16 cellular contexts compared by ENCODE assay signal in genomic region chr6:166595061-166595780, GRCh38. TPM values are rescaled to one million over a fixed set of nuclear protein-coding genes. Genes with fewer than 3 reads are reported as not detected.
DNase-seq lines count a peak whose midpoint lies in the region; ATAC-seq and TF ChIP-seq lines count a peak whose summit lies in the region.
"Had no signal": no experiment of that assay in that cellular context is flagged by ENCODE, and none has a peak within 500 bp of the region (broad histone marks: within the 10 kb centered on the region; RNA-seq: fewer than 3 reads in every experiment).

No MANE protein-coding gene starts in this region.

- TF ChIP-seq POLR2A in uterus (IDR thresholded peaks at IDR 0.05) = no peak

- TF ChIP-seq CTCF in left ventricle myocardium inferior (IDR thresholded peaks at IDR 0.05; ENCODE audit: borderline replicate concordance) (no peak), mammary epithelial cell (conservative IDR thresholded peaks at IDR 0.05 in 1 of 2, IDR thresholded peaks at IDR 0.05 in 1 of 2; ENCODE audit: extremely low read depth in 1 of 2, insufficient read depth in 1 of 2, low read depth in 1 of 2, low read length in 2 of 2) (no peak), hepatocyte (IDR thresholded peaks at IDR 0.05; ENCODE audit: poor library complexity) (no peak), uterus (IDR thresholded peaks at IDR 0.05) (no peak), OCI-LY7 (conservative IDR thresholded peaks at IDR 0.05; ENCODE audit: low read length) (no peak)

- in situ Hi-C loops in mammary epithelial cell (cut with MboI; ENCODE audit: low sequenced_read_pairs in 2 of 2) = no loop called here

- no peaks in the 10 kb centered on the region for H3K9me3 Mint-ChIP-seq in activated CD4-positive, alpha-beta memory T cell treated with anti-CD3 and anti-CD28 coated beads for 36 hours
- H3K9me3 Mint-ChIP-seq: activated T-helper 17 cell treated with anti-CD3 and anti-CD28 coated beads, Interleukin-2, amount 50 U/mL, for 72 hours had no signal

- H3K36me3 Mint-ChIP-seq in activated CD4-positive, alpha-beta memory T cell treated with anti-CD3 and anti-CD28 coated beads for 36 hours = no peaks in the 10 kb centered on the region

- intact Hi-C loops in left ventricle myocardium inferior (cut with micrococcal nuclease) (no loop called here), left cardiac atrium (cut with DNase I) (no loop called here), mammary epithelial cell (cut with micrococcal nuclease) (no loop called here), uterus (cut with DNase I; ENCODE audit: low total_unique reads) (no loop called here), OCI-LY7 (cut with micrococcal nuclease; ENCODE audit: unreplicated experiment) (no loop called here)
- intact Hi-C loops in activated CD4-positive, alpha-beta memory T cell treated with anti-CD3 and anti-CD28 coated beads for 36 hours (cut with micrococcal nuclease) = no loop called here

- H3K4me3 ChIP-seq in left ventricle myocardium inferior (no peak overlapping the region), mammary epithelial cell (replicated peaks in 1 of 3; ENCODE audit: insufficient read depth in 1 of 3, low read depth in 2 of 3, low read length in 3 of 3) (no peak overlapping the region), hepatocyte (no peak overlapping the region), uterus (no peak overlapping the region), OCI-LY7 (ENCODE audit: low read depth, low read length, poor library complexity, severe bottlenecking) (no peak overlapping the region)

- CTCF ChIA-PET in mammary epithelial cell (lab: Charles Lee; ENCODE audit: low non-redundant PET) (no interaction called here), OCI-LY7 (lab: Charles Lee; ENCODE audit: unreplicated experiment) (no interaction called here)
- CTCF ChIA-PET in activated CD4-positive, alpha-beta memory T cell treated with anti-CD3 and anti-CD28 coated beads for 36 hours (lab: Charles Lee) = no interaction called here

- 98% methylated on average over 13 of the region's 13 CpGs for WGBS in mammary epithelial cell (ENCODE audit: low coverage, missing lambda C conversion rate)
- WGBS in hepatocyte (ENCODE audit: low lambda C conversion rate, missing lambda C conversion rate) = 84% methylated on average over 13 of the region's 13 CpGs

- DNase-seq in left ventricle myocardium inferior (no peak), left cardiac atrium (no peak), mammary epithelial cell (peak; percentile 22), hepatocyte (ENCODE audit: low spot score) (no peak), uterus (peak in 1 of 2 donors; percentile 37), OCI-LY7 (ENCODE audit: low spot score) (no peak)
- no peak for DNase-seq in activated CD4-positive, alpha-beta memory T cell treated with anti-CD3 and anti-CD28 coated beads for 36 hours
- DNase-seq: central memory CD4-positive, alpha-beta T cell; DMS53; foreskin melanocyte; NCI-H187; stimulated activated CD8-positive, alpha-beta memory T cell treated with anti-CD3 and anti-CD28 coated beads, Interleukin-4, amount 100 ng/mL, for 48 hours had no signal

- H4K20me1 ChIP-seq in mammary epithelial cell (ENCODE audit: insufficient read depth, low read length) = no peaks in the 10 kb centered on the region
- H4K20me1 ChIP-seq in hepatocyte (ENCODE audit: insufficient read depth, poor library complexity, severe bottlenecking) = no peaks in the 10 kb centered on the region
- H4K20me1 ChIP-seq in OCI-LY7 (ENCODE audit: insufficient read depth, low read length) = no peaks in the 10 kb centered on the region

- H3K4me3 Mint-ChIP-seq in activated CD4-positive, alpha-beta memory T cell treated with anti-CD3 and anti-CD28 coated beads for 36 hours = no peak overlapping the region
- H3K4me3 Mint-ChIP-seq: activated T-helper 17 cell treated with anti-CD3 and anti-CD28 coated beads, Interleukin-2, amount 50 U/mL, for 72 hours had no signal

- H3K27ac ChIP-seq in left ventricle myocardium inferior (replicated peaks) (peak overlapping the region; percentile 28), mammary epithelial cell (ENCODE audit: insufficient read depth, low read depth, low read length) (no peak overlapping the region), hepatocyte (peak overlapping the region; percentile 70), uterus (peak overlapping the region; percentile 75 to 87), OCI-LY7 (ENCODE audit: low read depth, low read length, poor library complexity, severe bottlenecking) (no peak overlapping the region)

- no TSS peak for BruUV-seq in mammary epithelial cell (replicated peaks; lab: Mats Ljungman, UMichigan)
- BruUV-seq in OCI-LY7 (replicated peaks; lab: Mats Ljungman, UMichigan) = no TSS peak

- peaks cover 61% of the 10 kb centered on the region for H3K4me1 ChIP-seq in left ventricle myocardium inferior
- H3K4me1 ChIP-seq in mammary epithelial cell (ENCODE audit: insufficient read depth, low read length) = no peaks in the 10 kb centered on the region
- H3K4me1 ChIP-seq in hepatocyte (ENCODE audit: insufficient read depth) = no peaks in the 10 kb centered on the region
- H3K4me1 ChIP-seq in uterus = peaks cover 0 to 6% of the 10 kb centered on the region in 2 donors
- H3K4me1 ChIP-seq in OCI-LY7 (ENCODE audit: insufficient read depth, low read length, poor library complexity, severe bottlenecking) = no peaks in the 10 kb centered on the region

- H2AFZ ChIP-seq in mammary epithelial cell (ENCODE audit: low read depth, low read length) (no peak overlapping the region), hepatocyte (no peak overlapping the region), OCI-LY7 (ENCODE audit: low read length) (no peak overlapping the region)

- H3K9me3 ChIP-seq in left ventricle myocardium inferior (replicated peaks) (no peaks in the 10 kb centered on the region), mammary epithelial cell (replicated peaks; ENCODE audit: insufficient read depth, low read length) (no peaks in the 10 kb centered on the region), hepatocyte (ENCODE audit: low read depth) (no peaks in the 10 kb centered on the region), uterus (no peaks in the 10 kb centered on the region), OCI-LY7 (ENCODE audit: low read length) (no peaks in the 10 kb centered on the region)

- no peaks in the 10 kb centered on the region for H3K27me3 Mint-ChIP-seq in activated CD4-positive, alpha-beta memory T cell treated with anti-CD3 and anti-CD28 coated beads for 36 hours
- H3K27me3 Mint-ChIP-seq: activated T-helper 17 cell treated with anti-CD3 and anti-CD28 coated beads, Interleukin-2, amount 50 U/mL, for 72 hours had no signal

- dilution Hi-C loops in mammary epithelial cell (cut with HindIII; ENCODE audit: low sequenced_read_pairs) = no loop called here

- POLR2A ChIA-PET in activated CD4-positive, alpha-beta memory T cell treated with anti-CD3 and anti-CD28 coated beads for 36 hours (lab: Charles Lee) = no interaction called here
- POLR2A ChIA-PET in OCI-LY7 (lab: Charles Lee) = interaction anchor here (0.6 kb wide), 1 partner anchor 20 kb away, joined by 3 read pairs; no protein-coding TSS in a partner anchor

- H3K36me3 ChIP-seq in left ventricle myocardium inferior (no peaks in the 10 kb centered on the region), mammary epithelial cell (ENCODE audit: insufficient read depth, low read length) (no peaks in the 10 kb centered on the region), hepatocyte (replicated peaks; ENCODE audit: insufficient read depth, low read depth) (no peaks in the 10 kb centered on the region), uterus (no peaks in the 10 kb centered on the region), OCI-LY7 (ENCODE audit: insufficient read depth, low read length) (no peaks in the 10 kb centered on the region)

- no peak overlapping the region for H3K4me2 ChIP-seq in mammary epithelial cell (ENCODE audit: insufficient read depth, low read depth, low read length)
- no peak overlapping the region for H3K4me2 ChIP-seq in hepatocyte
- no peak overlapping the region for H3K4me2 ChIP-seq in OCI-LY7 (ENCODE audit: low read length)

- no peak overlapping the region for H3K9ac ChIP-seq in mammary epithelial cell (ENCODE audit: insufficient read depth, low read length)

- H3K27me3 ChIP-seq in left ventricle myocardium inferior (ENCODE audit: low read depth) (no peaks in the 10 kb centered on the region), mammary epithelial cell (ENCODE audit: insufficient read depth, low read length) (no peaks in the 10 kb centered on the region), hepatocyte (no peaks in the 10 kb centered on the region), uterus (no peaks in the 10 kb centered on the region)

- H3K9me2 ChIP-seq in hepatocyte (replicated peaks; ENCODE audit: insufficient read depth) = no peaks in the 10 kb centered on the region
- H3K9me2 ChIP-seq in OCI-LY7 (ENCODE audit: insufficient read depth, low read length) = no peaks in the 10 kb centered on the region

- no peaks in the 10 kb centered on the region for H3K4me1 Mint-ChIP-seq in activated CD4-positive, alpha-beta memory T cell treated with anti-CD3 and anti-CD28 coated beads for 36 hours (ENCODE audit: low read depth)

- peaks cover 27% of the 10 kb centered on the region for H3K79me2 ChIP-seq in mammary epithelial cell (ENCODE audit: insufficient read depth, low read length)
- H3K79me2 ChIP-seq in hepatocyte = peaks cover 68% of the 10 kb centered on the region
- no peaks in the 10 kb centered on the region for H3K79me2 ChIP-seq in OCI-LY7 (ENCODE audit: insufficient read depth, low read depth, low read length)

- no peak overlapping the region for H3K27ac Mint-ChIP-seq in activated CD4-positive, alpha-beta memory T cell treated with anti-CD3 and anti-CD28 coated beads for 36 hours
- H3K27ac Mint-ChIP-seq: activated T-helper 17 cell treated with anti-CD3 and anti-CD28 coated beads, Interleukin-2, amount 50 U/mL, for 72 hours had no signal

- ATAC-seq in left cardiac atrium (no peak), GM21447 (IDR thresholded peaks at IDR 0.05; ENCODE audit: unreplicated experiment) (no peak)
- ATAC-seq: activated CD4-positive, CD25-positive, alpha-beta regulatory T cell treated with anti-CD3 and anti-CD28 coated beads, Interleukin-2, amount 50 U/mL, for 24 hours; activated T-helper 17 cell treated with anti-CD3 and anti-CD28 coated beads, Interleukin-2, amount 50 U/mL, for 72 hours; HCT116 had no signal

RNA-seq across cellular contexts. Expression of gene RAMACL, which starts 8.7 kb away (rescaled TPM):
- total RNA-seq in left ventricle myocardium inferior (0.77 TPM), left cardiac atrium (1 to 10 TPM in 1 of 2 donors, under 1 TPM in 1; 0.71 to 1.6 TPM), mammary epithelial cell (1 to 10 TPM in 1 of 2 donors, under 1 TPM in 1; 0.83 to 3.7 TPM), hepatocyte (1.1 and 1.6 TPM in 2 replicates), uterus (1 to 10 TPM in 3 of 4 donors, not detected in 1; 1.5 to 8.1 (median 1.8) TPM), OCI-LY7 (2022) (0.30 and 0.33 TPM in 2 replicates)
- polyA plus RNA-seq in mammary epithelial cell (0.15 TPM), hepatocyte (1.1 and 2.9 TPM in 2 replicates)
- not detected for polyA minus RNA-seq in mammary epithelial cell
- total RNA-seq in activated CD4-positive, alpha-beta memory T cell treated with anti-CD3 and anti-CD28 coated beads for 36 hours = under 1 TPM; 0.29 to 0.31 TPM
- 0.41 TPM in 1 of 2 replicates, not detected in the other for total RNA-seq in OCI-LY7 (2014; rRNA removed; shearing (Covaris generic))

RNA-seq across cellular contexts. Expression of gene RPS6KA2, which starts 31.8 kb away (rescaled TPM):
- 77.2 TPM for total RNA-seq in left ventricle myocardium inferior
- total RNA-seq in left cardiac atrium = 10 to 100 TPM; 59.6 to 95.7 TPM
- total RNA-seq in mammary epithelial cell = 10 to 100 TPM; 47.8 to 48.8 TPM
- 28.0 TPM for polyA plus RNA-seq in mammary epithelial cell
- polyA minus RNA-seq in mammary epithelial cell = 115 TPM
- total RNA-seq in hepatocyte = 26.3 and 29.2 TPM in 2 replicates
- polyA plus RNA-seq in hepatocyte = 27.7 and 34.8 TPM in 2 replicates
- total RNA-seq in uterus = 10 to 100 TPM; 34.0 to 78.4 (median 55.8) TPM
- 1 to 10 TPM; 7.7 to 7.9 TPM for total RNA-seq in activated CD4-positive, alpha-beta memory T cell treated with anti-CD3 and anti-CD28 coated beads for 36 hours
- total RNA-seq in OCI-LY7 (2014; rRNA removed; shearing (Covaris generic)) = 0.69 and 1.6 TPM in 2 replicates
- total RNA-seq in OCI-LY7 (2022) = 1.5 and 1.9 TPM in 2 replicates

Comparison
In these comparisons a context has a peak if more than half of its experiments do, and no peak if none do; other contexts are left out.
1. H3K27ac ChIP-seq: peak in left ventricle myocardium inferior (single experiment), hepatocyte (single experiment) and uterus (2 of 2); none in mammary epithelial cell (single experiment) and OCI-LY7 (single experiment).